ENCODE assay signal across 12 cellular contexts in genomic region chr7:25790261-25790660, GRCh38.
DNase-seq lines count a peak whose midpoint lies in the region; ATAC-seq and TF ChIP-seq lines count a peak whose summit lies in the region.
"Had no signal": no experiment of that assay in that cellular context is flagged by ENCODE, and none has a peak within 500 bp of the region (broad histone marks: within the 10 kb centered on the region; RNA-seq: fewer than 3 reads in every experiment).

No MANE protein-coding gene starts in this region.

- H3K4me1 ChIP-seq in hepatocyte (ENCODE audit: insufficient read depth) (peaks cover 22% of the 10 kb centered on the region), sigmoid colon (peaks cover 0 to 67% (median 43%) of the 10 kb centered on the region in 4 donors)

- H3K4me2 ChIP-seq in hepatocyte, result no peak overlapping the region

- DNase-seq in HCEC 1CT (peak; percentile 17), cerebellar cortex (ENCODE audit: low spot score) (peak; percentile 81), hepatocyte (ENCODE audit: low spot score) (no peak), sigmoid colon (no peak), left lobe of liver (ENCODE audit: low spot score) (no peak), MG63 (no peak), UCSD-AML1 (lab: John Stamatoyannopoulos, UW; ENCODE audit: unreplicated experiment) (no peak)
- DNase-seq: activated naive CD8-positive, alpha-beta T cell treated with anti-CD3 and anti-CD28 coated beads, Interleukin-2, amount 50 U/mL, for 24 hours; NCI-H187; NCI-H446 treated with DMSO at 0.1 percent for 48 hours had no signal

- ATAC-seq in left lobe of liver (no peak), GM19328 (IDR thresholded peaks at IDR 0.05; ENCODE audit: unreplicated experiment) (no peak)
- ATAC-seq: activated naive CD8-positive, alpha-beta T cell treated with anti-CD3 and anti-CD28 coated beads, Interleukin-2, amount 50 U/mL, for 24 hours had no signal

- no peaks in the 10 kb centered on the region for H4K20me1 ChIP-seq in hepatocyte (ENCODE audit: insufficient read depth, poor library complexity, severe bottlenecking)

- no peaks in the 10 kb centered on the region for H3K79me2 ChIP-seq in hepatocyte

- no peaks in the 10 kb centered on the region for H3K9me2 ChIP-seq in hepatocyte (replicated peaks; ENCODE audit: insufficient read depth)

- H3K27me3 ChIP-seq in hepatocyte (no peaks in the 10 kb centered on the region), sigmoid colon (no peaks in the 10 kb centered on the region), MG63 (no peaks in the 10 kb centered on the region)
- H3K27me3 ChIP-seq: SJSA1 had no signal

- TF ChIP-seq CTCF in hepatocyte (IDR thresholded peaks at IDR 0.05; ENCODE audit: poor library complexity), result no peak
- TF ChIP-seq CTCF in sigmoid colon (IDR thresholded peaks at IDR 0.05), result no peak

- H3K9me3 ChIP-seq in hepatocyte (ENCODE audit: low read depth) (no peaks in the 10 kb centered on the region), sigmoid colon (no peaks in the 10 kb centered on the region), MG63 (no peaks in the 10 kb centered on the region)
- H3K9me3 ChIP-seq: SJSA1 had no signal

- H3K4me3 ChIP-seq in hepatocyte (no peak overlapping the region), sigmoid colon (no peak overlapping the region), MG63 (no peak overlapping the region)
- H3K4me3 ChIP-seq: SJSA1 had no signal

- intact Hi-C loops in sigmoid colon (cut with DNase I), result no loop called here

- H2AFZ ChIP-seq in hepatocyte, result no peak overlapping the region

- no peak for TF ChIP-seq EP300 in sigmoid colon (IDR thresholded peaks at IDR 0.05)

- WGBS in hepatocyte (ENCODE audit: low lambda C conversion rate, missing lambda C conversion rate), result 75% methylated on average over 6 of the region's 6 CpGs
- 65 to 73% methylated on average over 6 of the region's 6 CpGs for WGBS in sigmoid colon, 2 donors

- H3K36me3 ChIP-seq in hepatocyte (replicated peaks; ENCODE audit: insufficient read depth, low read depth) (no peaks in the 10 kb centered on the region), sigmoid colon (no peaks in the 10 kb centered on the region), MG63 (no peaks in the 10 kb centered on the region)
- H3K36me3 ChIP-seq: SJSA1 had no signal

- peak overlapping the region; percentile 29 for H3K27ac ChIP-seq in hepatocyte
- peak overlapping the region; percentile 46 to 79 (median 67) for H3K27ac ChIP-seq in sigmoid colon
- H3K27ac ChIP-seq: SJSA1 had no signal

- no peak for TF ChIP-seq POLR2A in sigmoid colon (IDR thresholded peaks at IDR 0.05)

Comparison
In these comparisons a context has a peak if more than half of its experiments do, and no peak if none do; other contexts are left out.
1. DNase-seq: peak in HCEC 1CT (single experiment) and cerebellar cortex (single experiment); none in hepatocyte (single experiment), sigmoid colon (single experiment), left lobe of liver (single experiment), MG63 (single experiment) and UCSD-AML1 (single experiment).